In the genomic region with DNA sequence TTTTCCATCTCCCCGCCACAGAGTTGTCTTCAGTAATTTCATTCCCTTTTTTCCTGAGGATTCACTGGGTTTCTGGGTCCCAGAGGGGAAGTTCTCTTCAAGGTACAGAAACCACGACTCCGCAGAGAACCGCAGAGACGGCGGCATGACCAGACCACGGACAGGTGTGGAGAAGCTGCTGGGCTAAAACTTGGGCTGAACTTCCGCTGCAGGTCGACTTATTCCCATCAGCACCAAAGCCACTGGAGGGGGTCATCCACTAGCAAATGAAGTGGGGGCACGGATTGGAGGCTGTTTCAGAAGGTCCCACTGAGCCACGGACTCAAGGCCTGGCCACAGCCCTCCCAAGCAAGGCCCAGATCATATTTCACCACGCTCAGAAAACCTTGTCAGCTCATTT, we compare ENCODE assay signal across 19 cellular contexts. TPM values are rescaled to one million over a fixed set of nuclear protein-coding genes. Genes with fewer than 3 reads are reported as not detected.
"Had no signal": no experiment of that assay in that cellular context is flagged by ENCODE, and none has a peak within 500 bp of the region (broad histone marks: within the 10 kb centered on the region; RNA-seq: fewer than 3 reads in every experiment).

No MANE protein-coding gene starts in this region.

RNA-seq across cellular contexts. Expression of a gene that starts 3.0 kb away (rescaled TPM):
- total RNA-seq: activated B cell treated with CpG ODN at 0.5 μM for 24 hours; activated CD4-positive, alpha-beta memory T cell treated with anti-CD3 and anti-CD28 coated beads for 36 hours; activated CD4-positive, alpha-beta T cell treated with anti-CD3 and anti-CD28 coated beads, Interleukin-2, amount 10 ng/mL, durations not matched to agents 24 days and 14 days; activated CD8-positive, alpha-beta memory T cell treated with anti-CD3 and anti-CD28 coated beads for 36 hours; activated CD8-positive, alpha-beta T cell treated with anti-CD3 and anti-CD28 coated beads for 36 hours; activated naive CD4-positive, alpha-beta T cell treated with anti-CD3 and anti-CD28 coated beads for 36 hours; activated naive CD4-positive, alpha-beta T cell treated with anti-CD3 and anti-CD28 coated beads, Interleukin-2, amount 50 U/mL, for 72 hours; activated naive CD8-positive, alpha-beta T cell treated with anti-CD3 and anti-CD28 coated beads for 36 hours; activated T-cell treated with anti-CD3 and anti-CD28 coated beads, Interleukin-2, amount 50 U/mL, for 4 hours; activated T-cell treated with anti-CD3 and anti-CD28 coated beads, Interleukin-2, amount 50 U/mL, for 72 hours; activated T-helper 1 cell treated with anti-CD3 and anti-CD28 coated beads, Interleukin-12 subunit alpha, Interleukin-12 subunit beta, Interleukin-2, Interleukin-4 antibody, amounts not matched to agents 30 ng/mL and 10 ng/mL and 1 ng/mL, durations not matched to agents 14 hours and 24 hours and 36 hours; activated T-helper 17 cell treated with anti-CD3 and anti-CD28 coated beads, Interleukin-2, amount 50 U/mL, for 72 hours; adrenal gland; aorta; astrocyte; body of pancreas; breast epithelium; cardiac septum; cerebellum had no signal
- polyA plus RNA-seq: aorta had no signal
